ENCODE assay signal across 8 cellular contexts in the genomic region with DNA sequence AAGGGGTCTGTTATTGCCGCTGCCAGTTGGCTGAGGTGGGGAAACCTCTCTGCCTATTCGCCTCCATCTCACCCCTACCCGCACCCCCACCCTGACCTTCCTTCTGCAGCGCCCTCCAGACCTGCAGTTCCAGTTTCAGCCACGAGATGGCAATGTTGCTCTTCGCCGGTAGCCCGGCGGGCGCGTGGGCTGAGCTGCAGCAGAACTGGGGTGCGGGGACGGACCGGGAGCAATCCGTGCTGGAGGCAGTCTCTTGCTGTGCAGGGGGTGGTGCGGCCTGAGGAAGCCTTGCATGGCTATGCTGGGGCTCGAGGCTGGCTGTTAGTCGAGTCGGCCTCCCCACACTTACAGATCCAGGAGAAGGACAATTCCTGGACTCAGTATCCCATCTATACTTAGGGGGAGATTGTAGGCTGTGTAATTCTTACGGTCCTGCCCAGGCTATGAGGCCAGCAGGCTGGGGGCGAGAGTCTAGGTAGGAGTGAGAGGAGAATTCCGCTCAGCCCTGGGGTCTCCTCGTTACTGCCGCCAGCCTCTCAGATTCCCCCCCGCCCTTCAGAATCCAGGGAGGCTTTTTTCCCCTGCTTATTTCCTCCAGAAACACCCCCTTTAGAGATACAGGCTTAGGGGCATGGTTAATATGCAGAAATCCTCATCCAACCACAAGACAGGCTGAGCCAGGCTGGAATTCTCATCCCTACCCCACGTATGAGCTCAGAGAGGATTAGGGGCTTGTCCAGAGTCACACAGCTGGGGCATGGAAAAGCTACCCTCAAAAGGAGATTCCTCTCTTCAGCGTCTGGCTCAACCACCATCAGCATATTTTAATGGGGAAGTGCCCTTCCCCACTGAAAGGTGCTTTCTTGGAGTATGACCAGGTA. TPM values are rescaled to one million over a fixed set of nuclear protein-coding genes. Genes with fewer than 3 reads are reported as not detected.
A peak's percentile ranks its signal among the peaks of the same experiment; 100 is the strongest.
DNase-seq lines count a peak whose midpoint lies in the region; ATAC-seq and TF ChIP-seq lines count a peak whose summit lies in the region.

No MANE protein-coding gene starts in this region.

- H3K9me3 ChIP-seq in heart left ventricle (no peaks in the 10 kb centered on the region), aorta (ENCODE audit: control insufficient read depth, low read length) (no peaks in the 10 kb centered on the region)

- no peak overlapping the region for H3K27ac Mint-ChIP-seq in activated naive CD4-positive, alpha-beta T cell treated with anti-CD3 and anti-CD28 coated beads, Interleukin-2, amount 50 U/mL, for 72 hours

- in situ Hi-C loops in G401 (cut with HindIII; ENCODE audit: low sequenced_read_pairs), result no loop called here

- peak overlapping the region in 1 of 12 donors; percentile 25 for H3K4me3 ChIP-seq in heart left ventricle
- H3K4me3 ChIP-seq in aorta (ENCODE audit: low read length in 2 of 2), result no peak overlapping the region

- peak; percentile 72 for ATAC-seq in GM21737 (IDR thresholded peaks at IDR 0.05; ENCODE audit: unreplicated experiment)
- ATAC-seq in activated naive CD4-positive, alpha-beta T cell treated with anti-CD3 and anti-CD28 coated beads, Interleukin-2, amount 50 U/mL, for 72 hours, result peak; percentile 73 to 81
- peak; percentile 51 to 82 (median 72) for ATAC-seq in heart left ventricle
- ATAC-seq in aorta (ENCODE audit: low FRiP score), result peak; percentile 87

- no peaks in the 10 kb centered on the region for H3K36me3 ChIP-seq in heart left ventricle
- H3K36me3 ChIP-seq in aorta (ENCODE audit: control insufficient read depth in 1 of 2, insufficient read depth in 2 of 2, low read length in 1 of 2), result no peaks in the 10 kb centered on the region

- WGBS in heart left ventricle, 4 donors, result 3 to 5% (median 4%) methylated on average over 26 to 27 of the region's 27 CpGs
- 5 to 6% methylated on average over 27 of the region's 27 CpGs for WGBS in aorta, 2 donors

- TF ChIP-seq CTCF in heart left ventricle (IDR thresholded peaks at IDR 0.05), result peak; percentile 97 to 100 (median 98)

- no peaks in the 10 kb centered on the region for H3K9me3 Mint-ChIP-seq in activated naive CD4-positive, alpha-beta T cell treated with anti-CD3 and anti-CD28 coated beads, Interleukin-2, amount 50 U/mL, for 72 hours

- no peak for TF ChIP-seq POLR2A in heart left ventricle (IDR thresholded peaks at IDR 0.05)

- H3K27ac ChIP-seq in heart left ventricle (no peak overlapping the region), aorta (ENCODE audit: low read depth in 1 of 2, low read length in 2 of 2) (no peak overlapping the region)

- intact Hi-C loops in heart left ventricle (cut with DNase I), result loop anchor here (1.0 to 10.0 kb wide), 12 partner anchors 79 to 1691 kb away; no protein-coding TSS in a partner anchor
- intact Hi-C loops in aorta (cut with DNase I), result loop anchor here (5.0 to 10.0 kb wide), 6 partner anchors 149 to 1694 kb away; no protein-coding TSS in a partner anchor

- H3K36me3 Mint-ChIP-seq in activated naive CD4-positive, alpha-beta T cell treated with anti-CD3 and anti-CD28 coated beads, Interleukin-2, amount 50 U/mL, for 72 hours, result no peaks in the 10 kb centered on the region

- DNase-seq in G401 (ENCODE audit: low spot score), result peak; percentile 88
- peak; percentile 70 to 89 for DNase-seq in Kasumi-1 (lab: John Stamatoyannopoulos, UW)
- DNase-seq in SK-N-DZ (ENCODE audit: low spot score), result peak; percentile 70
- peak; percentile 72 to 93 for DNase-seq in activated naive CD4-positive, alpha-beta T cell treated with anti-CD3 and anti-CD28 coated beads, Interleukin-2, amount 50 U/mL, for 72 hours (ENCODE audit: low spot score in 2 of 2)
- DNase-seq in heart left ventricle, result peak; percentile 58 to 87 (median 71)
- peak; percentile 22 for DNase-seq in pulmonary artery endothelial cell (ENCODE audit: low read depth, low spot score)
- DNase-seq in aorta, result peak; percentile 78 to 93

- H3K4me1 ChIP-seq in heart left ventricle, result peaks cover 0 to 35% (median 10%) of the 10 kb centered on the region in 12 donors
- no peaks in the 10 kb centered on the region for H3K4me1 ChIP-seq in aorta (ENCODE audit: control insufficient read depth in 1 of 2, insufficient read depth in 2 of 2, low read length in 2 of 2)

- peaks cover 0 to 54% (median 15%) of the 10 kb centered on the region in 9 donors for H3K27me3 ChIP-seq in heart left ventricle
- no peaks in the 10 kb centered on the region for H3K27me3 ChIP-seq in aorta (ENCODE audit: control insufficient read depth in 1 of 2, insufficient read depth in 2 of 2, low read length in 1 of 2)

RNA-seq across cellular contexts. Expression of a gene that starts 2.8 kb away (rescaled TPM):
- 3.0 and 6.1 TPM in 2 replicates for total RNA-seq in G401 (2014; rRNA removed; shearing (Covaris generic))
- not detected in 2 replicates for polyA plus RNA-seq in SK-N-DZ (2014; cell fraction: cytosol; rRNA removed)
- polyA plus RNA-seq in SK-N-DZ (2014; cell fraction: nucleus; rRNA removed), result 0.09 TPM in 1 of 2 replicates, not detected in the other
- total RNA-seq in activated naive CD4-positive, alpha-beta T cell treated with anti-CD3 and anti-CD28 coated beads, Interleukin-2, amount 50 U/mL, for 72 hours, result not detected
- total RNA-seq in heart left ventricle (1 to 10 TPM in 5 of 9 donors, under 1 TPM in 4; 0.27 to 5.2 (median 1.5) TPM), pulmonary artery endothelial cell (0.25 and 1.3 TPM in 2 replicates), aorta (1 to 10 TPM; 2.9 to 3.9 TPM)
- polyA plus RNA-seq in heart left ventricle (under 1 TPM; 0.25 to 0.27 TPM), aorta (under 1 TPM; 0.13 to 0.63 TPM)

Comparison
In these comparisons a context has a peak if more than half of its experiments do, and no peak if none do; other contexts are left out.
1. DNase-seq: peak in every context shown above with its lines; median percentile 88 in G401; 86 in aorta; 82 in activated naive CD4-positive, alpha-beta T cell treated with anti-CD3 and anti-CD28 coated beads, Interleukin-2, amount 50 U/mL, for 72 hours; 80 in Kasumi-1; 71 in heart left ventricle; 70 in SK-N-DZ; 22 in pulmonary artery endothelial cell.